Comparison of ENCODE assay signal across 11 cellular contexts in genomic region chr3:52108302-52109232, GRCh38. TPM values are rescaled to one million over a fixed set of nuclear protein-coding genes. Genes with fewer than 3 reads are reported as not detected.
DNase-seq lines count a peak whose midpoint lies in the region; ATAC-seq and TF ChIP-seq lines count a peak whose summit lies in the region.
"Had no signal": no experiment of that assay in that cellular context is flagged by ENCODE, and none has a peak within 500 bp of the region (broad histone marks: within the 10 kb centered on the region; RNA-seq: fewer than 3 reads in every experiment).

No MANE protein-coding gene starts in this region.

- intact Hi-C loops in CD14-positive monocyte (cut with micrococcal nuclease) = no loop called here
- intact Hi-C loops in A673 (cut with micrococcal nuclease; ENCODE audit: unreplicated experiment) = no loop called here

- H3K4me1 Mint-ChIP-seq in CD14-positive monocyte (peaks cover 12% of the 10 kb centered on the region), type B pancreatic cell (ENCODE audit: unreplicated experiment) (peaks cover 26% of the 10 kb centered on the region)

- no peaks in the 10 kb centered on the region for H3K27me3 ChIP-seq in A673 (replicated peaks; ENCODE audit: insufficient read depth, low read depth, low read length, poor library complexity)
- no peaks in the 10 kb centered on the region for H3K27me3 ChIP-seq in MG63
- H3K27me3 ChIP-seq: neutrophil had no signal

- ATAC-seq in HG03469 (IDR thresholded peaks at IDR 0.05; ENCODE audit: unreplicated experiment) = no peak

- peaks cover 0 to 3% (median 0%) of the 10 kb centered on the region in 3 donors for H3K27me3 Mint-ChIP-seq in CD14-positive monocyte (ENCODE audit: low read depth in 3 of 3)
- H3K27me3 Mint-ChIP-seq in type B pancreatic cell = no peaks in the 10 kb centered on the region

- no TSS peak for BruUV-seq in A673 (replicated peaks; lab: Mats Ljungman, UMichigan)

- no peak overlapping the region for H3K4me3 ChIP-seq in fibroblast of the aortic adventitia (ENCODE audit: low read depth, low read length)
- H3K4me3 ChIP-seq in A673 (ENCODE audit: low read depth, low read length, poor library complexity, severe bottlenecking) = no peak overlapping the region
- H3K4me3 ChIP-seq in MG63 = no peak overlapping the region

- H3K9me3 ChIP-seq in A673 (ENCODE audit: low read depth, low read length, poor library complexity, severe bottlenecking) (no peaks in the 10 kb centered on the region), MG63 (no peaks in the 10 kb centered on the region)
- H3K9me3 ChIP-seq: neutrophil had no signal

- no peak for TF ChIP-seq CTCF in CD14-positive monocyte (IDR thresholded peaks at IDR 0.05)
- TF ChIP-seq CTCF in fibroblast of the aortic adventitia (IDR thresholded peaks at IDR 0.05; ENCODE audit: insufficient read depth, low read length) = peak; percentile 30
- no peak for TF ChIP-seq CTCF in A673 (conservative IDR thresholded peaks at IDR 0.05; ENCODE audit: low read depth, low read length)
- no peak for TF ChIP-seq CTCF in type B pancreatic cell (conservative IDR thresholded peaks at IDR 0.05)

- H3K36me3 ChIP-seq in A673 (ENCODE audit: insufficient read depth, low read length, poor library complexity, severe bottlenecking) (no peaks in the 10 kb centered on the region), MG63 (no peaks in the 10 kb centered on the region)

- no peaks in the 10 kb centered on the region for H3K4me1 ChIP-seq in A673 (ENCODE audit: insufficient read depth, low read length, poor library complexity, severe bottlenecking)

- H3K27ac ChIP-seq in A673 (ENCODE audit: low read depth, low read length, poor library complexity, severe bottlenecking) = no peak overlapping the region
- H3K27ac ChIP-seq: neutrophil had no signal

- DNase-seq in CD14-positive monocyte (ENCODE audit: low spot score) (peak; percentile 45), NCI-H524 treated with DMSO at 0.1 percent for 48 hours (lab: John Stamatoyannopoulos, UW) (peak; percentile 43), fibroblast of the aortic adventitia (ENCODE audit: low read depth) (peak; percentile 48), nucleus accumbens (lab: John Stamatoyannopoulos, UW) (peak in 42 of 56 donors; percentile 10 to 74 (median 52)), A673 (ENCODE audit: low spot score) (no peak), type B pancreatic cell (ENCODE audit: extremely low spot score, unreplicated experiment) (no peak), MG63 (no peak)
- DNase-seq: cortex of kidney; stimulated activated naive CD4-positive, alpha-beta T cell had no signal

- POLR2A ChIA-PET in A673 (lab: Charles Lee; ENCODE audit: low non-redundant PET) = no interaction called here

- H3K9me3 Mint-ChIP-seq in CD14-positive monocyte = no peaks in the 10 kb centered on the region
- no peaks in the 10 kb centered on the region for H3K9me3 Mint-ChIP-seq in type B pancreatic cell

- H3K27ac Mint-ChIP-seq in CD14-positive monocyte (peak overlapping the region in 5 of 7 donors; percentile 16 to 72 (median 25)), type B pancreatic cell (no peak overlapping the region)

- H3K4me3 Mint-ChIP-seq in CD14-positive monocyte = peak overlapping the region; percentile 64 to 80
- H3K4me3 Mint-ChIP-seq in type B pancreatic cell = no peak overlapping the region

- CTCF ChIA-PET in A673 (lab: Charles Lee) = no interaction called here

- H3K36me3 Mint-ChIP-seq in CD14-positive monocyte (peaks cover 30 to 54% of the 10 kb centered on the region in 2 donors), type B pancreatic cell (peaks cover 10% of the 10 kb centered on the region)

RNA-seq across cellular contexts. Expression of gene POC1A, which starts 45.7 kb away (rescaled TPM):
- 1 to 10 TPM; 1.2 to 2.0 TPM for polyA plus RNA-seq in CD14-positive monocyte
- total RNA-seq in fibroblast of the aortic adventitia (ENCODE audit: low replicate concordance) (1.3 and 10.0 TPM in 2 replicates), A673 (2021) (16.1 and 17.8 TPM in 2 replicates), type B pancreatic cell (ENCODE audit: low replicate concordance) (10.5 and 19.1 TPM in 2 replicates)
- total RNA-seq in MG63 (2014; rRNA removed; shearing (Covaris generic); ENCODE audit: low replicate concordance) = 14.2 and 19.8 TPM in 2 replicates

RNA-seq across cellular contexts. Expression of gene DUSP7, which starts 52.2 kb away (rescaled TPM):
- 1 to 10 TPM; 2.8 to 3.9 TPM for polyA plus RNA-seq in CD14-positive monocyte
- 2.9 and 12.8 TPM in 2 replicates for total RNA-seq in fibroblast of the aortic adventitia (ENCODE audit: low replicate concordance)
- 17.2 and 20.1 TPM in 2 replicates for total RNA-seq in A673 (2021)
- total RNA-seq in type B pancreatic cell (ENCODE audit: low replicate concordance) = 11.9 and 25.9 TPM in 2 replicates
- 2.1 and 9.7 TPM in 2 replicates for total RNA-seq in MG63 (2014; rRNA removed; shearing (Covaris generic); ENCODE audit: low replicate concordance)

Comparison
In these comparisons a context has a peak if more than half of its experiments do, and no peak if none do; other contexts are left out.
1. DNase-seq: peak in CD14-positive monocyte (single experiment), NCI-H524 treated with DMSO at 0.1 percent for 48 hours (single experiment), fibroblast of the aortic adventitia (single experiment) and nucleus accumbens (42 of 56); none in A673 (single experiment), type B pancreatic cell (single experiment) and MG63 (single experiment).